In the genomic region with DNA sequence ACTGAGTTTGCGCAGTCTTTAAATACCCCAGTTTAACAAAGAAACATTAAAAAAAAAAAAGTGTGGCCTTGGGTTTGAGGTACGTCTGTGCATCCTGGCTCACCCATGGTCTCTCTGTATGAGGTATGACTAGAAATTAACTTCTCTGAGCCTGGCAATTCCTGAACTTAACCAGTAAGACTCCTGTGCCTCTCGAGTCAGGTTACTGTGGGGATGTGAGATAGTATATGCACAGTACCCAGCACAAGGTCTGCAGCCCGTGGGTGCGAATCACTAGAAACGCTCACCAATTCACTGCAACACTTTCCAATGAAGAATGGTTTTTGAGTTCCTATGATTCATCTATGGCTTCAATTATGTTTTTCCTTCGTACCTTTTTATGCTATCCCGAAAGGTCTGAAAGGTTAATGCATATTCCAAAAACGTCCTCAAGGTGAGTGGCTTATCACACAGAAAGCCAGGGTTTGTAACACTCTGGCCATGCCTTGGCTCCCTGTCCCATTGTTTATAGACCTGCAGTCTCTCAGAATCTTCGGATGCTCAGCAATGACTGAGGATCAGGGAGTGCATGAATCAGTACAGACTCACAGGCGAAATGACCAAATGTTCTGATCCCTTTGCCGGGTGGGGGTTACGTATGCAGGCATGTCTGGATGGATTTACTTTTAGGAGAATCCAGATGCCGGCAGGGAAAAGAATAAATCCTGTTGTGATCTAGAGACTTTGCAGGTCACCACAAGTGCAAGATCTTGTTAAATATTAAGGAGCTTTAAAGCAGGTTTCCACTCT, we compare ENCODE assay signal across 13 cellular contexts.
DNase-seq lines count a peak whose midpoint lies in the region; ATAC-seq and TF ChIP-seq lines count a peak whose summit lies in the region.
"Had no signal": no experiment of that assay in that cellular context is flagged by ENCODE, and none has a peak within 500 bp of the region (broad histone marks: within the 10 kb centered on the region; RNA-seq: fewer than 3 reads in every experiment).

No MANE protein-coding gene starts in this region.

- H3K4me1 ChIP-seq in Karpas-422 (ENCODE audit: low read length) = peaks cover 43% of the 10 kb centered on the region
- peaks cover 5% of the 10 kb centered on the region for H3K4me1 ChIP-seq in ovary (ENCODE audit: insufficient read depth)
- H3K4me1 ChIP-seq: colonic mucosa, SJSA1 had no signal

- no peaks in the 10 kb centered on the region for H3K9me3 Mint-ChIP-seq in CD4-positive, alpha-beta T cell
- H3K9me3 Mint-ChIP-seq in effector memory CD8-positive, alpha-beta T cell = no peaks in the 10 kb centered on the region
- no peaks in the 10 kb centered on the region for H3K9me3 Mint-ChIP-seq in naive thymus-derived CD8-positive, alpha-beta T cell

- DNase-seq in CD4-positive, alpha-beta T cell = no peak
- no peak for DNase-seq in Karpas-422
- no peak for DNase-seq in effector memory CD8-positive, alpha-beta T cell
- DNase-seq in naive thymus-derived CD8-positive, alpha-beta T cell = no peak
- no peak for DNase-seq in ovary
- no peak for DNase-seq in SHP77 (lab: John Stamatoyannopoulos, UW)
- no peak for DNase-seq in NCI-H524 (lab: John Stamatoyannopoulos, UW)
- no peak for DNase-seq in RPMI8226
- DNase-seq: activated effector memory CD4-positive, alpha-beta T cell treated with Interleukin-2 at 50 U/mL for 16 hours; NCI-H510A treated with DMSO at 0.1 percent for 48 hours; WERI-Rb-1 had no signal

- no peaks in the 10 kb centered on the region for H3K27me3 ChIP-seq in CD4-positive, alpha-beta T cell (ENCODE audit: control insufficient read depth, insufficient read depth, low read length)
- H3K27me3 ChIP-seq in Karpas-422 (ENCODE audit: low read length) (no peaks in the 10 kb centered on the region), ovary (no peaks in the 10 kb centered on the region)
- H3K27me3 ChIP-seq: colonic mucosa, SJSA1 had no signal

- H3K36me3 Mint-ChIP-seq in CD4-positive, alpha-beta T cell (ENCODE audit: low read depth) = peaks cover 20% of the 10 kb centered on the region
- peaks cover 7% of the 10 kb centered on the region for H3K36me3 Mint-ChIP-seq in effector memory CD8-positive, alpha-beta T cell (ENCODE audit: insufficient read depth)
- H3K36me3 Mint-ChIP-seq in naive thymus-derived CD8-positive, alpha-beta T cell = peaks cover 0 to 19% (median 0%) of the 10 kb centered on the region in 3 donors

- no peak for TF ChIP-seq POLR2A in ovary (IDR thresholded peaks at IDR 0.05)

- peak overlapping the region; percentile 10 for H3K4me2 ChIP-seq in Karpas-422 (ENCODE audit: low read depth, low read length, poor library complexity, severe bottlenecking)

- peaks cover 52% of the 10 kb centered on the region for H3K4me1 Mint-ChIP-seq in CD4-positive, alpha-beta T cell (ENCODE audit: low read depth)
- peaks cover 29 to 35% of the 10 kb centered on the region in 2 donors for H3K4me1 Mint-ChIP-seq in effector memory CD8-positive, alpha-beta T cell (ENCODE audit: low read depth in 2 of 2)
- H3K4me1 Mint-ChIP-seq in naive thymus-derived CD8-positive, alpha-beta T cell = peaks cover 23 to 58% (median 51%) of the 10 kb centered on the region in 4 donors

- POLR2A ChIA-PET in CD4-positive, alpha-beta T cell (lab: Charles Lee) = no interaction called here
- POLR2A ChIA-PET in naive thymus-derived CD8-positive, alpha-beta T cell (lab: Charles Lee) = no interaction called here

- peak overlapping the region; percentile 85 for H3K27ac Mint-ChIP-seq in CD4-positive, alpha-beta T cell
- H3K27ac Mint-ChIP-seq in effector memory CD8-positive, alpha-beta T cell = peak overlapping the region; percentile 67 to 97
- H3K27ac Mint-ChIP-seq in naive thymus-derived CD8-positive, alpha-beta T cell = peak overlapping the region in 9 of 10 donors; percentile 11 to 98 (median 79)

- 87 to 90% (median 88%) methylated on average over 14 of the region's 14 CpGs for WGBS in ovary, 3 donors

- no peak overlapping the region for H3K4me3 ChIP-seq in Karpas-422 (ENCODE audit: low read length)
- no peak overlapping the region for H3K4me3 ChIP-seq in ovary
- H3K4me3 ChIP-seq: colonic mucosa, SJSA1 had no signal

- H2AFZ ChIP-seq in Karpas-422 (ENCODE audit: low read length) = no peak overlapping the region

- H3K79me2 ChIP-seq in Karpas-422 (ENCODE audit: low read length) = peaks cover 64% of the 10 kb centered on the region

- CTCF ChIA-PET in CD4-positive, alpha-beta T cell (lab: Charles Lee) = interaction anchor here (0.8 kb wide), 1 partner anchor 156 kb away, joined by 5 read pairs; no protein-coding TSS in a partner anchor

- no peak overlapping the region for H3K27ac ChIP-seq in CD4-positive, alpha-beta T cell (ENCODE audit: low read depth, low read length)
- peak overlapping the region; percentile 32; the same call in 1 of the 2 replicates for H3K27ac ChIP-seq in Karpas-422 (ENCODE audit: low read length)
- no peak overlapping the region for H3K27ac ChIP-seq in ovary
- H3K27ac ChIP-seq: colonic mucosa, SJSA1, WERI-Rb-1 had no signal

- no peak overlapping the region for H3K4me3 Mint-ChIP-seq in CD4-positive, alpha-beta T cell
- peak overlapping the region in 1 of 2 donors; percentile 57 for H3K4me3 Mint-ChIP-seq in effector memory CD8-positive, alpha-beta T cell
- H3K4me3 Mint-ChIP-seq in naive thymus-derived CD8-positive, alpha-beta T cell = no peak overlapping the region

- no peaks in the 10 kb centered on the region for H4K20me1 ChIP-seq in Karpas-422 (ENCODE audit: insufficient read depth, low read depth, low read length)

- no peak overlapping the region for H3K9ac ChIP-seq in Karpas-422 (ENCODE audit: low read length)

- H3K36me3 ChIP-seq in Karpas-422 (ENCODE audit: insufficient read depth, low read length) (peaks cover 4% of the 10 kb centered on the region; the same call in 1 of the 2 replicates), ovary (no peaks in the 10 kb centered on the region)
- H3K36me3 ChIP-seq: colonic mucosa, SJSA1, WERI-Rb-1 had no signal

- no peaks in the 10 kb centered on the region for H3K9me3 ChIP-seq in CD4-positive, alpha-beta T cell (ENCODE audit: control insufficient read depth, low read length)
- H3K9me3 ChIP-seq in Karpas-422 (ENCODE audit: low read length) = no peaks in the 10 kb centered on the region
- no peaks in the 10 kb centered on the region for H3K9me3 ChIP-seq in ovary
- H3K9me3 ChIP-seq: colonic mucosa, SJSA1 had no signal

- no peak for ATAC-seq in CD4-positive, alpha-beta T cell (ENCODE audit: poor library complexity)
- no peak for ATAC-seq in effector memory CD8-positive, alpha-beta T cell (replicated peaks)
- ATAC-seq in naive thymus-derived CD8-positive, alpha-beta T cell = no peak

- H3K27me3 Mint-ChIP-seq in CD4-positive, alpha-beta T cell = no peaks in the 10 kb centered on the region
- no peaks in the 10 kb centered on the region for H3K27me3 Mint-ChIP-seq in effector memory CD8-positive, alpha-beta T cell
- H3K27me3 Mint-ChIP-seq in naive thymus-derived CD8-positive, alpha-beta T cell = no peaks in the 10 kb centered on the region

- intact Hi-C loops in CD4-positive, alpha-beta T cell (cut with DNase I, micrococcal nuclease) = loop anchor here in 1 of 2 experiments (2.0 to 10.0 kb wide), 2 partner anchors 148 to 424 kb away; no protein-coding TSS in a partner anchor
- intact Hi-C loops in ovary (cut with DNase I) = loop anchor here in 3 of 4 donors (5.0 to 10.0 kb wide), 2 partner anchors 144 to 146 kb away; no protein-coding TSS in a partner anchor

- no peak for TF ChIP-seq CTCF in CD4-positive, alpha-beta T cell (IDR thresholded peaks at IDR 0.05)
- TF ChIP-seq CTCF in ovary (IDR thresholded peaks at IDR 0.05) = no peak

- no peaks in the 10 kb centered on the region for H3K9me2 ChIP-seq in Karpas-422 (replicated peaks; ENCODE audit: insufficient read depth, low read length)

- TF ChIP-seq EP300 in ovary (IDR thresholded peaks at IDR 0.05) = no peak
